Comparison of ENCODE assay signal across 23 cellular contexts in the genomic region with DNA sequence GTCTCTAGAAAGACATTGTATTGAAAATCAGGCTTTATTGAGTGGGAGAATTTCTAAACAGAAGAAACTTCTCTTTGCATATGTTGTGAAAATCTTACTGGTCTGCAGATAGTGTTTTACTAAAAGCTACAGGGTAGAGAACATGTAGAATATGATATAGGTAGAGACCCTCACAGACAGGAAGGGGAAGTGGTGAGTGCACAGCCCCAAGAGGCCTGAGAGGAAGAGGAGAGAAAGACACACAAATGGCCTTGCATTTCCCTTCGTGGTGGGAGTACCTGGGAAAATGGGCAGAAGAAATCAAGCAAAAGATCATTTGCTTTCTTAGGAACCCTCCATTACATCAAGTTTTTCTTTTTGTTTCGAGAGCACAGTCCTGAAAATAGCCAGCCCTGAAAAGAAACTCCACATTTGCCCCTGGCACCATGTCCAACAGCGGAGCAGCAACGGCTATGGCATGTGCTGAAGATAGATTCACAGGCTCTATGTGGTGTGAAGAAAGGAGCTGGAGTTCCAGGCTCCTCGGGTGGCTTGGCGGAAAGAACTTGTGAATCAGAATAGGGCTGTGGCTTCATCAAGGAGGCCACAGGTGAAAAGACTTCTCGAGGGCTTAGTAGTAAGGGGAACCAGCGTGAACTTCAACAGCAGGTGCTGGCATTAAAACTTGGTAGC.
A peak's percentile ranks its signal among the peaks of the same experiment; 100 is the strongest.
DNase-seq lines count a peak whose midpoint lies in the region; ATAC-seq, FAIRE-seq and TF ChIP-seq lines count a peak whose summit lies in the region.
"Had no signal": no experiment of that assay in that cellular context is flagged by ENCODE, and none has a peak within 500 bp of the region (broad histone marks: within the 10 kb centered on the region; RNA-seq: fewer than 3 reads in every experiment).

No MANE protein-coding gene starts in this region.

- H3K27me3 Mint-ChIP-seq in activated naive CD8-positive, alpha-beta T cell treated with anti-CD3 and anti-CD28 coated beads for 36 hours: no peaks in the 10 kb centered on the region
- H3K27me3 Mint-ChIP-seq in stimulated activated naive CD8-positive, alpha-beta T cell treated with anti-CD3 and anti-CD28 coated beads, Interleukin-15, Interleukin-2, amounts not matched to agents 100 ng/mL and 50 ng/mL, for 24 hours: no peaks in the 10 kb centered on the region
- H3K27me3 Mint-ChIP-seq: activated naive CD4-positive, alpha-beta T cell treated with anti-CD3 and anti-CD28 coated beads, Interleukin-2, amount 50 U/mL, for 24 hours; central memory CD8-positive, alpha-beta T cell had no signal

- FAIRE-seq in GM12891 (lab: Jason Lieb, UNC): no peak
- FAIRE-seq: GM12892, GM19239 had no signal

- peak overlapping the region; percentile 59 for H3K27ac Mint-ChIP-seq in activated naive CD8-positive, alpha-beta T cell treated with anti-CD3 and anti-CD28 coated beads for 36 hours
- H3K27ac Mint-ChIP-seq in stimulated activated naive CD8-positive, alpha-beta T cell treated with anti-CD3 and anti-CD28 coated beads, Interleukin-15, Interleukin-2, amounts not matched to agents 100 ng/mL and 50 ng/mL, for 24 hours: peak overlapping the region; percentile 29
- H3K27ac Mint-ChIP-seq: activated naive CD4-positive, alpha-beta T cell treated with anti-CD3 and anti-CD28 coated beads, Interleukin-2, amount 50 U/mL, for 24 hours; stimulated activated effector memory CD8-positive, alpha-beta T cell treated with anti-CD3 and anti-CD28 coated beads, Interleukin-12 subunit alpha, Interleukin-12 subunit beta, amount 100 ng/mL, for 72 hours had no signal

- no peaks in the 10 kb centered on the region for H3K36me3 Mint-ChIP-seq in activated naive CD8-positive, alpha-beta T cell treated with anti-CD3 and anti-CD28 coated beads for 36 hours
- no peaks in the 10 kb centered on the region for H3K36me3 Mint-ChIP-seq in stimulated activated naive CD8-positive, alpha-beta T cell treated with anti-CD3 and anti-CD28 coated beads, Interleukin-15, Interleukin-2, amounts not matched to agents 100 ng/mL and 50 ng/mL, for 24 hours (ENCODE audit: low read depth)
- H3K36me3 Mint-ChIP-seq: activated naive CD4-positive, alpha-beta T cell treated with anti-CD3 and anti-CD28 coated beads, Interleukin-2, amount 50 U/mL, for 24 hours; immature natural killer cell; stimulated activated effector memory CD8-positive, alpha-beta T cell treated with anti-CD3 and anti-CD28 coated beads, Interleukin-12 subunit alpha, Interleukin-12 subunit beta, amount 100 ng/mL, for 72 hours had no signal

- H3K4me1 Mint-ChIP-seq in activated naive CD8-positive, alpha-beta T cell treated with anti-CD3 and anti-CD28 coated beads for 36 hours: peaks cover 22% of the 10 kb centered on the region
- peaks cover 27% of the 10 kb centered on the region for H3K4me1 Mint-ChIP-seq in stimulated activated naive CD8-positive, alpha-beta T cell treated with anti-CD3 and anti-CD28 coated beads, Interleukin-15, Interleukin-2, amounts not matched to agents 100 ng/mL and 50 ng/mL, for 24 hours (ENCODE audit: low read depth)
- H3K4me1 Mint-ChIP-seq: activated naive CD4-positive, alpha-beta T cell treated with anti-CD3 and anti-CD28 coated beads, Interleukin-2, amount 50 U/mL, for 24 hours had no signal

- no peak for TF ChIP-seq POLR2A in GM12891 (IDR thresholded peaks at IDR 0.05; ENCODE audit: low read depth, low read length)

- ATAC-seq in GM19395 (IDR thresholded peaks at IDR 0.05; ENCODE audit: unreplicated experiment) (peak; percentile 49), GM21381 (IDR thresholded peaks at IDR 0.05; ENCODE audit: unreplicated experiment) (no peak), Right ventricle myocardium inferior (no peak)
- ATAC-seq: mucosa of descending colon; stimulated activated effector memory CD8-positive, alpha-beta T cell treated with anti-CD3 and anti-CD28 coated beads, Interleukin-12 subunit alpha, Interleukin-12 subunit beta, amount 100 ng/mL, for 72 hours had no signal

- intact Hi-C loops in Right ventricle myocardium inferior (cut with DNase I): no loop called here

- no peak overlapping the region for H3K4me3 Mint-ChIP-seq in activated naive CD8-positive, alpha-beta T cell treated with anti-CD3 and anti-CD28 coated beads for 36 hours
- no peak overlapping the region for H3K4me3 Mint-ChIP-seq in stimulated activated naive CD8-positive, alpha-beta T cell treated with anti-CD3 and anti-CD28 coated beads, Interleukin-15, Interleukin-2, amounts not matched to agents 100 ng/mL and 50 ng/mL, for 24 hours
- H3K4me3 Mint-ChIP-seq: activated naive CD4-positive, alpha-beta T cell treated with anti-CD3 and anti-CD28 coated beads, Interleukin-2, amount 50 U/mL, for 24 hours; central memory CD8-positive, alpha-beta T cell; immature natural killer cell; stimulated activated effector memory CD8-positive, alpha-beta T cell treated with anti-CD3 and anti-CD28 coated beads, Interleukin-12 subunit alpha, Interleukin-12 subunit beta, amount 100 ng/mL, for 72 hours had no signal

- DNase-seq in KG1 (lab: John Stamatoyannopoulos, UW) (peak; percentile 20), GM12891 (ENCODE audit: insufficient read length, low spot score) (no peak), Right ventricle myocardium inferior (ENCODE audit: missing footprints) (no peak)
- DNase-seq in activated naive CD8-positive, alpha-beta T cell treated with anti-CD3 and anti-CD28 coated beads for 36 hours: no peak
- DNase-seq: activated CD4-positive, alpha-beta T cell treated with anti-CD3 and anti-CD28 coated beads for 1 hour; DMS53; erythroblast; foreskin fibroblast; immature natural killer cell; mucosa of descending colon; NCI-H1694; NCI-H2171; NCI-H526 treated with DMSO at 0.1 percent for 48 hours; SHP77; stimulated activated CD4-positive, alpha-beta T cell treated with anti-CD3 and anti-CD28 coated beads, Interleukin-2, amount 100 ng/mL, for 24 hours had no signal

- no peaks in the 10 kb centered on the region for H3K9me3 Mint-ChIP-seq in activated naive CD8-positive, alpha-beta T cell treated with anti-CD3 and anti-CD28 coated beads for 36 hours
- no peaks in the 10 kb centered on the region for H3K9me3 Mint-ChIP-seq in stimulated activated naive CD8-positive, alpha-beta T cell treated with anti-CD3 and anti-CD28 coated beads, Interleukin-15, Interleukin-2, amounts not matched to agents 100 ng/mL and 50 ng/mL, for 24 hours
- H3K9me3 Mint-ChIP-seq: activated naive CD4-positive, alpha-beta T cell treated with anti-CD3 and anti-CD28 coated beads, Interleukin-2, amount 50 U/mL, for 24 hours; central memory CD8-positive, alpha-beta T cell; stimulated activated effector memory CD8-positive, alpha-beta T cell treated with anti-CD3 and anti-CD28 coated beads, Interleukin-12 subunit alpha, Interleukin-12 subunit beta, amount 100 ng/mL, for 72 hours had no signal

TF ChIP-seq in GM12891, 5 proteins besides CTCF, POLR2A, EP300 and RAD21:
- TF ChIP-seq PAX5 (IDR thresholded peaks at IDR 0.05; ENCODE audit: insufficient read depth, low read length, severe bottlenecking) (no peak), SPI1 (IDR thresholded peaks at IDR 0.05; ENCODE audit: low read depth, low read length) (no peak), TAF1 (IDR thresholded peaks at IDR 0.05; ENCODE audit: low read depth, low read length) (no peak), POLR2AphosphoS5 (IDR thresholded peaks at IDR 0.05; ENCODE audit: low read depth, low read length) (no peak), POU2F2 (IDR thresholded peaks at IDR 0.05; ENCODE audit: low read depth, low read length) (no peak)
